ENCODE assay signal across 32 cellular contexts in the genomic region with DNA sequence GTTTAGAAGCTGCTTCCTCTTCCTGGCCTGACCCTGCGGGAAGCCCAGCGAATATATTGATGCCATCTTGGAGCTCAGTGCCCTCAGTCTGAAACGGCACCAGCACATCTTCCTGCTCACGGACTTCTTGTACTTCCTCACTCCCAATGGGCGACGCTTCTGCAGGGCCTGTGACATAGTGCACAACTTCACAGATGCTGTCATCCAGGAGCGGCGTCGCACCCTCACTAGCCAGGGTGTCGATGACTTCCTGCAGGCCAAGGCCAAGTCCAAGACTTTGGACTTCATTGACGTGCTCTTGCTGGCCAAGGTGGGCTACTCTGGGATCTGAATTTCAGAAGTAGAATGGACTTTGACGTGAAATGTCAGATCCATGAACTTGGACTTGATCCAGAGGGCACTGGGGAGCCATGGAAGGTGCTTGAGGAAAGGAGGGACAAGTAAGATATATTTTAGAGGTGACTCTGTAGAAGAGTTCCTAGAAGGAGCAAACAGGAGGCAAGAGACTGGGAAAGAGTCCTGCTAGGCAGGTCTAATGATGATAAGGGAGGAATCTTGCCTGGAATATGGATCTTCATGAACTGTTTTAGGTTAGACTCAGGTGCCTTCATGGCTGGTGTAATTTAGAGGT. TPM values are rescaled to one million over a fixed set of nuclear protein-coding genes. Genes with fewer than 3 reads are reported as not detected.
"Had no signal": no experiment of that assay in that cellular context is flagged by ENCODE, and none has a peak within 500 bp of the region (broad histone marks: within the 10 kb centered on the region; RNA-seq: fewer than 3 reads in every experiment).

No MANE protein-coding gene starts in this region.

- H3K27ac ChIP-seq: esophagus squamous epithelium, parathyroid adenoma, skin epidermis, spleen, thoracic aorta, tibial nerve, upper lobe of left lung had no signal

- H3K27ac Mint-ChIP-seq: effector memory CD8-positive, alpha-beta T cell; immature natural killer cell; memory B cell; mesothelial cell of epicardium; natural killer cell treated with Interleukin-12 subunit alpha and Interleukin-12 subunit beta and Interleukin-15 and Interleukin-18, amount 100 ng/mL, for 72 hours; progenitor cell of endocrine pancreas; stimulated activated memory B cell treated with anti-CD40 and anti-IgM and Interleukin-4, amounts not matched to agents 10 μg/mL and 1 μg/mL and 100 μg/mL, for 72 hours had no signal

- H3K4me3 Mint-ChIP-seq: effector memory CD8-positive, alpha-beta T cell; immature natural killer cell; memory B cell; mesothelial cell of epicardium; naive B cell; natural killer cell treated with Interleukin-12 subunit alpha and Interleukin-12 subunit beta and Interleukin-15 and Interleukin-18, amount 100 ng/mL, for 72 hours; neural crest cell; stimulated activated memory B cell treated with anti-CD40 and anti-IgM and Interleukin-4, amounts not matched to agents 10 μg/mL and 1 μg/mL and 100 μg/mL, for 72 hours had no signal

- H3K27me3 Mint-ChIP-seq: progenitor cell of endocrine pancreas had no signal

- H3K9me3 ChIP-seq: esophagus squamous epithelium, mucosa of descending colon, spleen, thoracic aorta, tibial nerve, upper lobe of left lung had no signal

- H3K4me1 Mint-ChIP-seq: immature natural killer cell; memory B cell; mesothelial cell of epicardium; naive B cell; neural crest cell; stimulated activated memory B cell treated with anti-CD40 and anti-IgM and Interleukin-4, amounts not matched to agents 10 μg/mL and 1 μg/mL and 100 μg/mL, for 72 hours had no signal

- DNase-seq: cortex of kidney; effector memory CD8-positive, alpha-beta T cell; erythroblast; esophagus squamous epithelium; foreskin melanocyte; glutamatergic neuron; hypothalamus; immature natural killer cell; islet precursor cell; kidney glomerular epithelial cell; left colon; mucosa of descending colon; naive B cell; spleen; stimulated activated CD4-positive, alpha-beta T cell treated with anti-CD3 and anti-CD28 coated beads, Interleukin-4, amount 100 ng/mL, for 4 hours; stimulated activated naive CD8-positive, alpha-beta T cell treated with anti-CD3 and anti-CD28 coated beads, Interleukin-15, Interleukin-2, amounts not matched to agents 100 U/mL and 50 U/mL, for 24 hours; substantia nigra; upper lobe of left lung had no signal

- H3K4me1 ChIP-seq: esophagus squamous epithelium, parathyroid adenoma, spleen, tibial nerve, upper lobe of left lung had no signal

- H3K9me3 Mint-ChIP-seq: effector memory CD8-positive, alpha-beta T cell; immature natural killer cell; memory B cell; naive B cell; natural killer cell treated with Interleukin-12 subunit alpha and Interleukin-12 subunit beta and Interleukin-15 and Interleukin-18, amount 100 ng/mL, for 72 hours; stimulated activated memory B cell treated with anti-CD40 and anti-IgM and Interleukin-4, amounts not matched to agents 10 μg/mL and 1 μg/mL and 100 μg/mL, for 72 hours had no signal

- H3K4me3 ChIP-seq: esophagus squamous epithelium, lung, mucosa of descending colon, skin epidermis, spleen, thoracic aorta, tibial nerve, upper lobe of left lung had no signal

- H3K27me3 ChIP-seq: upper lobe of left lung had no signal

- H3K36me3 ChIP-seq: esophagus squamous epithelium, spleen, thoracic aorta, tibial nerve, upper lobe of left lung had no signal

- ATAC-seq: effector memory CD8-positive, alpha-beta T cell; left colon; mucosa of descending colon; natural killer cell treated with Interleukin-12 subunit alpha and Interleukin-12 subunit beta and Interleukin-15 and Interleukin-18, amount 100 ng/mL, for 72 hours; stimulated activated naive CD8-positive, alpha-beta T cell treated with anti-CD3 and anti-CD28 coated beads, Interleukin-15, Interleukin-2, amounts not matched to agents 100 U/mL and 50 U/mL, for 24 hours had no signal

- H3K36me3 Mint-ChIP-seq: immature natural killer cell; memory B cell; naive B cell; natural killer cell treated with Interleukin-12 subunit alpha and Interleukin-12 subunit beta and Interleukin-15 and Interleukin-18, amount 100 ng/mL, for 72 hours; stimulated activated memory B cell treated with anti-CD40 and anti-IgM and Interleukin-4, amounts not matched to agents 10 μg/mL and 1 μg/mL and 100 μg/mL, for 72 hours had no signal

RNA-seq across cellular contexts. Expression of a gene that starts 38.4 kb away (rescaled TPM):
- total RNA-seq: dermis microvascular lymphatic vessel endothelial cell; esophagus squamous epithelium; liver; lung; mesothelial cell of epicardium; mucosa of descending colon; natural killer cell treated with Interleukin-12 subunit alpha and Interleukin-12 subunit beta and Interleukin-15 and Interleukin-18, amount 100 ng/mL, for 72 hours; neural crest cell; osteoblast; progenitor cell of endocrine pancreas; spleen; thoracic aorta; tibial nerve; upper lobe of left lung had no signal
- polyA plus RNA-seq: immature natural killer cell, liver, lung, spleen had no signal
